ENCODE assay signal across 13 cellular contexts in the genomic region with DNA sequence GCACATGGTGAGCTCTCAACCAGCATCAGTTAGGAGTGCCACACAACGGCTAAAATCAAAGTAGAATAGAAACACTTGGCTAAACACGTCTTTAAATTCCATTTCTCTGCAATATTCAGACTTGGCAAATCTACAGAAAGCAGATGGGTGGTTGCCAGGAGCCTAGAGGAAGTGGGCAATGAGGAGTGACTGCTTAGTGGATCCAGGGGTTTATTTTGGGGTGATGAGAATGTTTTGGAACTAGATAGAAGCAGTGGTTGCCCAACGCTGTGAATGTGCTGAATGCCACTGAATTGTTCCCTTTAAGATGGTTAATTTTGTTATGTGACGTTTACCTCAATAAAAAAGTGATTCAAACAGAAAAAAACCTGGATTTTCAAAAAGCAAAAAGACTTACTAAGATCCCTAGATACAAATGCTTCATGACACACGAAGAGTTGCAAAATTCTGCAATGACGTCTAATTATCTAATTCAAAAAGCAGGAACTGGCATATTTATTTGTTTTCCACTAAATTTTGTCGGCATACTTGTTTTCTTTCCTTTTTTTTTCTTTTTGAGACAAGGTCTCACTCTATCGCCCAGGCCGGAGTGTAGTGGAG. TPM values are rescaled to one million over a fixed set of nuclear protein-coding genes. Genes with fewer than 3 reads are reported as not detected.
A peak's percentile ranks its signal among the peaks of the same experiment; 100 is the strongest.
DNase-seq lines count a peak whose midpoint lies in the region; ATAC-seq and TF ChIP-seq lines count a peak whose summit lies in the region.
"Had no signal": no experiment of that assay in that cellular context is flagged by ENCODE, and none has a peak within 500 bp of the region (broad histone marks: within the 10 kb centered on the region; RNA-seq: fewer than 3 reads in every experiment).

No MANE protein-coding gene starts in this region.

- intact Hi-C loops in thyroid gland (cut with DNase I), result no loop called here

- WGBS in thyroid gland, 2 donors, result 25 to 34% methylated on average over 9 of the region's 9 CpGs

- DNase-seq in SIG-M5 treated with dmso at 0.1 percent for 504 hours (lab: John Stamatoyannopoulos, UW; ENCODE audit: unreplicated experiment) (peak; percentile 31), SIG-M5 (lab: John Stamatoyannopoulos, UW) (no peak), inferior parietal cortex (ENCODE audit: extremely low spot score) (peak; percentile 58), thyroid gland (peak; percentile 37 to 52)
- no peak for DNase-seq in activated CD8-positive, alpha-beta memory T cell treated with anti-CD3 and anti-CD28 coated beads for 24 hours
- no peak for DNase-seq in activated effector memory CD4-positive, alpha-beta T cell treated with anti-CD3 and anti-CD28 coated beads, Interleukin-2, amount 50 U/mL, for 16 hours
- no peak for DNase-seq in natural killer cell treated with Interleukin-12 subunit alpha and Interleukin-12 subunit beta and Interleukin-15 and Interleukin-18, amount 100 ng/mL, for 72 hours (ENCODE audit: low spot score)
- DNase-seq: activated naive CD4-positive, alpha-beta T cell treated with anti-CD3 and anti-CD28 coated beads for 36 hours; effector CD4-positive, alpha-beta T cell; natural killer cell; NCI-H2107 had no signal

- H3K9me3 ChIP-seq in thyroid gland, result no peaks in the 10 kb centered on the region

- no peaks in the 10 kb centered on the region for H3K36me3 Mint-ChIP-seq in natural killer cell treated with Interleukin-12 subunit alpha and Interleukin-12 subunit beta and Interleukin-15 and Interleukin-18, amount 100 ng/mL, for 72 hours
- H3K36me3 Mint-ChIP-seq: natural killer cell had no signal

- TF ChIP-seq POLR2A in thyroid gland (IDR thresholded peaks at IDR 0.05), result no peak

- H3K27ac ChIP-seq in angular gyrus (ENCODE audit: low read depth, low read length) (peak overlapping the region; percentile 36), thyroid gland (no peak overlapping the region)

- H3K4me3 Mint-ChIP-seq in natural killer cell treated with Interleukin-12 subunit alpha and Interleukin-12 subunit beta and Interleukin-15 and Interleukin-18, amount 100 ng/mL, for 72 hours, result no peak overlapping the region
- H3K4me3 Mint-ChIP-seq: activated naive CD4-positive, alpha-beta T cell treated with anti-CD3 and anti-CD28 coated beads for 36 hours; natural killer cell had no signal

- H3K27me3 ChIP-seq in thyroid gland, result no peaks in the 10 kb centered on the region

- no peak for ATAC-seq in natural killer cell treated with Interleukin-12 subunit alpha and Interleukin-12 subunit beta and Interleukin-15 and Interleukin-18, amount 100 ng/mL, for 72 hours
- ATAC-seq: natural killer cell had no signal

- H3K4me3 ChIP-seq in thyroid gland (replicated peaks in 1 of 3), result no peak overlapping the region

- H3K9me3 Mint-ChIP-seq in natural killer cell treated with Interleukin-12 subunit alpha and Interleukin-12 subunit beta and Interleukin-15 and Interleukin-18, amount 100 ng/mL, for 72 hours, result no peaks in the 10 kb centered on the region
- H3K9me3 Mint-ChIP-seq: activated naive CD4-positive, alpha-beta T cell treated with anti-CD3 and anti-CD28 coated beads for 36 hours; natural killer cell had no signal

- peaks cover 3 to 8% of the 10 kb centered on the region in 2 donors for H3K4me1 ChIP-seq in thyroid gland

- H3K27me3 Mint-ChIP-seq in natural killer cell treated with Interleukin-12 subunit alpha and Interleukin-12 subunit beta and Interleukin-15 and Interleukin-18, amount 100 ng/mL, for 72 hours, result no peaks in the 10 kb centered on the region

- no peak overlapping the region for H3K27ac Mint-ChIP-seq in natural killer cell treated with Interleukin-12 subunit alpha and Interleukin-12 subunit beta and Interleukin-15 and Interleukin-18, amount 100 ng/mL, for 72 hours
- H3K27ac Mint-ChIP-seq: activated naive CD4-positive, alpha-beta T cell treated with anti-CD3 and anti-CD28 coated beads for 36 hours; natural killer cell had no signal

- no peak for TF ChIP-seq CTCF in thyroid gland (IDR thresholded peaks at IDR 0.05)

- no peaks in the 10 kb centered on the region for H3K36me3 ChIP-seq in thyroid gland

- H3K4me1 Mint-ChIP-seq in natural killer cell treated with Interleukin-12 subunit alpha and Interleukin-12 subunit beta and Interleukin-15 and Interleukin-18, amount 100 ng/mL, for 72 hours (ENCODE audit: low read depth in 2 of 2), result peaks cover 0 to 2% of the 10 kb centered on the region in 2 donors
- H3K4me1 Mint-ChIP-seq: natural killer cell had no signal

RNA-seq across cellular contexts. Expression of a gene that starts 34.2 kb away (rescaled TPM):
- total RNA-seq in thyroid gland, result not detected
- total RNA-seq in natural killer cell treated with Interleukin-12 subunit alpha and Interleukin-12 subunit beta and Interleukin-15 and Interleukin-18, amount 100 ng/mL, for 72 hours, result not detected
- total RNA-seq: A673; activated naive CD4-positive, alpha-beta T cell treated with anti-CD3 and anti-CD28 coated beads for 36 hours; natural killer cell had no signal

RNA-seq across cellular contexts. Expression of a gene that starts 56.7 kb away (rescaled TPM):
- total RNA-seq in thyroid gland, result 10 to 100 TPM; 13.0 to 26.8 (median 21.7) TPM
- 10 to 100 TPM; 40.5 to 73.9 TPM for total RNA-seq in natural killer cell treated with Interleukin-12 subunit alpha and Interleukin-12 subunit beta and Interleukin-15 and Interleukin-18, amount 100 ng/mL, for 72 hours

Comparison
In these comparisons a context has a peak if more than half of its experiments do, and no peak if none do; other contexts are left out.
1. DNase-seq: peak in SIG-M5 treated with dmso at 0.1 percent for 504 hours (single experiment), inferior parietal cortex (single experiment) and thyroid gland (2 of 2); none in SIG-M5 (single experiment), activated CD8-positive, alpha-beta memory T cell treated with anti-CD3 and anti-CD28 coated beads for 24 hours (single experiment), activated effector memory CD4-positive, alpha-beta T cell treated with anti-CD3 and anti-CD28 coated beads, Interleukin-2, amount 50 U/mL, for 16 hours (single experiment) and natural killer cell treated with Interleukin-12 subunit alpha and Interleukin-12 subunit beta and Interleukin-15 and Interleukin-18, amount 100 ng/mL, for 72 hours (single experiment).